In the genomic region with DNA sequence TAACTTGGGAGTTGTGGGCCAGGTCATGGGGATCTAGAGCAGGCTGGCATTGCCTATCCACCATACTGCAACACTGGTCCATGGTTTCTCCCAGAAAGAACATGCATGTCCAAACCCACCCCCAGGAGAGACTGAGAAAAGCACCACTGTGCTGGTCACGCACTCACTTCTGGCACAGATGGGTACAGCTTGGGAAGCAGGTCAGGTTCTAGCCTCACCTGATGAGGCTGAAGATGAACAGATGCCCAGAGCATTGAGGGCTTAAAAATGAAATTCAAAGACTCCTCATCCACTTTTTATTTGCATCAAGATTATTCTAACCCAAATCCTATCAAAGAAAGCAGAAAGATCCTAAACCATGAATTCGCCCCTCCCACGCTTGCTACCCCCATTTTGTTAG, we compare ENCODE assay signal across 23 cellular contexts.
"Had no signal": no experiment of that assay in that cellular context is flagged by ENCODE, and none has a peak within 500 bp of the region (broad histone marks: within the 10 kb centered on the region; RNA-seq: fewer than 3 reads in every experiment).

No MANE protein-coding gene starts in this region.

- H3K9me3 ChIP-seq: left ventricle myocardium inferior, ovary, right lobe of liver, tibial nerve, upper lobe of left lung, vagina had no signal

- H3K27me3 Mint-ChIP-seq: progenitor cell of endocrine pancreas; stimulated activated memory B cell treated with anti-CD40 and anti-IgM and Interleukin-4, amounts not matched to agents 10 μg/mL and 1 μg/mL and 100 μg/mL, for 72 hours; stimulated activated naive CD8-positive, alpha-beta T cell treated with anti-CD3 and anti-CD28 coated beads, Interleukin-15, amount 100 ng/mL, for 72 hours had no signal

- H3K9me3 Mint-ChIP-seq: natural killer cell treated with Interleukin-12 subunit alpha and Interleukin-12 subunit beta and Interleukin-15 and Interleukin-18, amount 100 ng/mL, for 72 hours; stimulated activated memory B cell treated with anti-CD40 and anti-IgM and Interleukin-4, amounts not matched to agents 10 μg/mL and 1 μg/mL and 100 μg/mL, for 72 hours; stimulated activated naive CD8-positive, alpha-beta T cell treated with anti-CD3 and anti-CD28 coated beads, Interleukin-15, amount 100 ng/mL, for 72 hours had no signal

- H3K27me3 ChIP-seq: ovary, right atrium auricular region, tibial nerve, upper lobe of left lung, vagina had no signal

- H3K27ac ChIP-seq: left ventricle myocardium inferior, ovary, right atrium auricular region, right lobe of liver, tibial nerve, upper lobe of left lung, vagina had no signal

- H3K36me3 Mint-ChIP-seq: naive B cell; natural killer cell treated with Interleukin-12 subunit alpha and Interleukin-12 subunit beta and Interleukin-15 and Interleukin-18, amount 100 ng/mL, for 72 hours; stimulated activated memory B cell treated with anti-CD40 and anti-IgM and Interleukin-4, amounts not matched to agents 10 μg/mL and 1 μg/mL and 100 μg/mL, for 72 hours had no signal

- H3K4me2 ChIP-seq: smooth muscle cell had no signal

- DNase-seq: islet precursor cell; left ventricle myocardium inferior; mesendoderm; naive B cell; ovary; right lobe of liver; stimulated activated CD4-positive, alpha-beta T cell treated with anti-CD3 and anti-CD28 coated beads, Interleukin-1b, Interleukin-23, amount 100 ng/mL, for 48 hours; stimulated activated CD4-positive, alpha-beta T cell treated with anti-CD3 and anti-CD28 coated beads, Interleukin-2, amount 100 ng/mL, for 48 hours; stimulated activated CD4-positive, alpha-beta T cell treated with anti-CD3 and anti-CD28 coated beads, Interleukin-4, amount 100 ng/mL, for 4 hours; stimulated activated CD8-positive, alpha-beta memory T cell treated with anti-CD3 and anti-CD28 coated beads, Interleukin-4, amount 100 ng/mL, for 48 hours; stimulated activated naive CD4-positive, alpha-beta T cell treated with Interleukin-2 at 50 U/mL for 16 hours; stimulated activated naive CD8-positive, alpha-beta T cell treated with anti-CD3 and anti-CD28 coated beads, Interleukin-15, amount 100 ng/mL, for 72 hours; substantia nigra; upper lobe of left lung had no signal

- ATAC-seq: natural killer cell treated with Interleukin-12 subunit alpha and Interleukin-12 subunit beta and Interleukin-15 and Interleukin-18, amount 100 ng/mL, for 72 hours; right lobe of liver; stimulated activated memory B cell treated with anti-CD40 and anti-IgM and Interleukin-4, amounts not matched to agents 10 μg/mL and 1 μg/mL and 100 μg/mL, for 72 hours had no signal

- H3K27ac Mint-ChIP-seq: mesothelial cell of epicardium; naive B cell; natural killer cell treated with Interleukin-12 subunit alpha and Interleukin-12 subunit beta and Interleukin-15 and Interleukin-18, amount 100 ng/mL, for 72 hours; progenitor cell of endocrine pancreas; stimulated activated memory B cell treated with anti-CD40 and anti-IgM and Interleukin-4, amounts not matched to agents 10 μg/mL and 1 μg/mL and 100 μg/mL, for 72 hours; stimulated activated naive CD8-positive, alpha-beta T cell treated with anti-CD3 and anti-CD28 coated beads, Interleukin-15, amount 100 ng/mL, for 72 hours had no signal

- H3K4me1 Mint-ChIP-seq: naive B cell; stimulated activated memory B cell treated with anti-CD40 and anti-IgM and Interleukin-4, amounts not matched to agents 10 μg/mL and 1 μg/mL and 100 μg/mL, for 72 hours had no signal

- H3K36me3 ChIP-seq: left ventricle myocardium inferior, ovary, right atrium auricular region, right lobe of liver, tibial nerve, upper lobe of left lung, vagina had no signal

- H3K4me3 ChIP-seq: left ventricle myocardium inferior, lung, ovary, right atrium auricular region, right lobe of liver, smooth muscle cell, tibial nerve, upper lobe of left lung, vagina had no signal

- H3K4me1 ChIP-seq: left ventricle myocardium inferior, right atrium auricular region, tibial nerve, upper lobe of left lung, vagina had no signal

- H3K4me3 Mint-ChIP-seq: mesothelial cell of epicardium; naive B cell; natural killer cell treated with Interleukin-12 subunit alpha and Interleukin-12 subunit beta and Interleukin-15 and Interleukin-18, amount 100 ng/mL, for 72 hours; stimulated activated memory B cell treated with anti-CD40 and anti-IgM and Interleukin-4, amounts not matched to agents 10 μg/mL and 1 μg/mL and 100 μg/mL, for 72 hours; stimulated activated naive CD8-positive, alpha-beta T cell treated with anti-CD3 and anti-CD28 coated beads, Interleukin-15, amount 100 ng/mL, for 72 hours had no signal
